1 cellular context compared by ENCODE assay signal in the genomic region with DNA sequence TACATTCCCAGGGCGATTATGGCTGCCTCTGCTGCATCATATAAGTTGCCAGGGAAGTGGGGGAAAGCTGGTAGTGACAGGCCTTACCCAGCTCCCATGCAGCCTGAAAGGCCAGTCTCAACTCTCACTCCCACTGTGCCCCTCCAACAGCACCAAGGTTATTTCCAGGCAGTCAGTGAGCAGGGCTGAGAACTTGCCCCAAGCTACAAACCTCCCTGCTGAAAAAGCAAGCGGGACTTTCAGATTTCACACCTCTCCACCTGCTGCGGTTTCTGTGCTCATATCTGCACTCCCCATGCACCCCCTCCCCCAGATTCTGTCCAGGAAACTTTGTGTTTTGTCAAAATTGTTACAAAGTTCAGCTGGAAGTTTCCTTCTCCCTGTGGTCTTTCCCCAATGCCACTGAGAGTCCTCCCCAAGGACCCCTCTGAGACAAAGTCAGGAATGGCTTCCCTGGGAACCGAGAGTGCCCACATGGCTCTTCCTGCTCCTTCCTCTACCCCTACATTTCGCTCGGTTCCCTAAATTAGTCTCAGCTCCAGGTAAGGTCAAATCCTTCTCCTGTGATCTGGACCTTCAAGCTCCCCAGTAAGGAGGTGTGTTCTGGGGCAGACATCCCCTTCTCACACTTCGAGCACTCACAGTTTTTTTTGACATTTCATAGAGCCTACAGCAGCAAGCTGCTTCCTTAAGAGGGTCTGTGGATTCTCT.
A peak's percentile ranks its signal among the peaks of the same experiment; 100 is the strongest.
TF ChIP-seq lines count a peak whose summit lies in the region.

No MANE protein-coding gene starts in this region.

TF ChIP-seq in GM12878, 131 proteins besides CTCF, POLR2A, EP300 and RAD21 (continued from another document):
- TF ChIP-seq ZBTB4 (CRISPR knock-in tag; IDR thresholded peaks at IDR 0.05) (no peak), SRF (IDR thresholded peaks at IDR 0.05; ENCODE audit: low read depth in 2 of 2, low read length in 2 of 2) (no peak), TCF3 (IDR thresholded peaks at IDR 0.05; ENCODE audit: borderline replicate concordance, insufficient read depth, low read depth, low read length) (peak; percentile 96), SKIL (IDR thresholded peaks at IDR 0.05; ENCODE audit: low read depth, poor library complexity, severe bottlenecking) (peak; percentile 86), ASH2L (IDR thresholded peaks at IDR 0.05; ENCODE audit: borderline replicate concordance, low read depth) (no peak), ZBED1 (IDR thresholded peaks at IDR 0.05; ENCODE audit: borderline replicate concordance) (peak; percentile 66; the same call in 1 of the 2 replicates), RELB (IDR thresholded peaks at IDR 0.05; ENCODE audit: low read depth) (peak; percentile 99)
- TF ChIP-seq, protein P1, sequence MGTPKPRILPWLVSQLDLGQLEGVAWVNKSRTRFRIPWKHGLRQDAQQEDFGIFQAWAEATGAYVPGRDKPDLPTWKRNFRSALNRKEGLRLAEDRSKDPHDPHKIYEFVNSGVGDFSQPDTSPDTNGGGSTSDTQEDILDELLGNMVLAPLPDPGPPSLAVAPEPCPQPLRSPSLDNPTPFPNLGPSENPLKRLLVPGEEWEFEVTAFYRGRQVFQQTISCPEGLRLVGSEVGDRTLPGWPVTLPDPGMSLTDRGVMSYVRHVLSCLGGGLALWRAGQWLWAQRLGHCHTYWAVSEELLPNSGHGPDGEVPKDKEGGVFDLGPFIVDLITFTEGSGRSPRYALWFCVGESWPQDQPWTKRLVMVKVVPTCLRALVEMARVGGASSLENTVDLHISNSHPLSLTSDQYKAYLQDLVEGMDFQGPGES (IDR thresholded peaks at IDR 0.05): 0 out of 2 replicates have a peak, but pooled peaks have one; percentile 8
- TF ChIP-seq, protein P2, sequence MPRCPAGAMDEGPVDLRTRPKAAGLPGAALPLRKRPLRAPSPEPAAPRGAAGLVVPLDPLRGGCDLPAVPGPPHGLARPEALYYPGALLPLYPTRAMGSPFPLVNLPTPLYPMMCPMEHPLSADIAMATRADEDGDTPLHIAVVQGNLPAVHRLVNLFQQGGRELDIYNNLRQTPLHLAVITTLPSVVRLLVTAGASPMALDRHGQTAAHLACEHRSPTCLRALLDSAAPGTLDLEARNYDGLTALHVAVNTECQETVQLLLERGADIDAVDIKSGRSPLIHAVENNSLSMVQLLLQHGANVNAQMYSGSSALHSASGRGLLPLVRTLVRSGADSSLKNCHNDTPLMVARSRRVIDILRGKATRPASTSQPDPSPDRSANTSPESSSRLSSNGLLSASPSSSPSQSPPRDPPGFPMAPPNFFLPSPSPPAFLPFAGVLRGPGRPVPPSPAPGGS (IDR thresholded peaks at IDR 0.05; ENCODE audit: borderline replicate concordance, insufficient read depth, low read depth, low read length, poor library complexity, severe bottlenecking): peak; percentile 85
- TF ChIP-seq, protein P3, sequence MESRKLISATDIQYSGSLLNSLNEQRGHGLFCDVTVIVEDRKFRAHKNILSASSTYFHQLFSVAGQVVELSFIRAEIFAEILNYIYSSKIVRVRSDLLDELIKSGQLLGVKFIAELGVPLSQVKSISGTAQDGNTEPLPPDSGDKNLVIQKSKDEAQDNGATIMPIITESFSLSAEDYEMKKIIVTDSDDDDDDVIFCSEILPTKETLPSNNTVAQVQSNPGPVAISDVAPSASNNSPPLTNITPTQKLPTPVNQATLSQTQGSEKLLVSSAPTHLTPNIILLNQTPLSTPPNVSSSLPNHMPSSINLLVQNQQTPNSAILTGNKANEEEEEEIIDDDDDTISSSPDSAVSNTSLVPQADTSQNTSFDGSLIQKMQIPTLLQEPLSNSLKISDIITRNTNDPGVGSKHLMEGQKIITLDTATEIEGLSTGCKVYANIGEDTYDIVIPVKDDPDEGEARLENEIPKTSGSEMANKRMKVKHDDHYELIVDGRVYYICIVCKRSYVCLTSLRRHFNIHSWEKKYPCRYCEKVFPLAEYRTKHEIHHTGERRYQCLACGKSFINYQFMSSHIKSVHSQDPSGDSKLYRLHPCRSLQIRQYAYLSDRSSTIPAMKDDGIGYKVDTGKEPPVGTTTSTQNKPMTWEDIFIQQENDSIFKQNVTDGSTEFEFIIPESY (IDR thresholded peaks at IDR 0.05): no peak
